In the genomic region with DNA sequence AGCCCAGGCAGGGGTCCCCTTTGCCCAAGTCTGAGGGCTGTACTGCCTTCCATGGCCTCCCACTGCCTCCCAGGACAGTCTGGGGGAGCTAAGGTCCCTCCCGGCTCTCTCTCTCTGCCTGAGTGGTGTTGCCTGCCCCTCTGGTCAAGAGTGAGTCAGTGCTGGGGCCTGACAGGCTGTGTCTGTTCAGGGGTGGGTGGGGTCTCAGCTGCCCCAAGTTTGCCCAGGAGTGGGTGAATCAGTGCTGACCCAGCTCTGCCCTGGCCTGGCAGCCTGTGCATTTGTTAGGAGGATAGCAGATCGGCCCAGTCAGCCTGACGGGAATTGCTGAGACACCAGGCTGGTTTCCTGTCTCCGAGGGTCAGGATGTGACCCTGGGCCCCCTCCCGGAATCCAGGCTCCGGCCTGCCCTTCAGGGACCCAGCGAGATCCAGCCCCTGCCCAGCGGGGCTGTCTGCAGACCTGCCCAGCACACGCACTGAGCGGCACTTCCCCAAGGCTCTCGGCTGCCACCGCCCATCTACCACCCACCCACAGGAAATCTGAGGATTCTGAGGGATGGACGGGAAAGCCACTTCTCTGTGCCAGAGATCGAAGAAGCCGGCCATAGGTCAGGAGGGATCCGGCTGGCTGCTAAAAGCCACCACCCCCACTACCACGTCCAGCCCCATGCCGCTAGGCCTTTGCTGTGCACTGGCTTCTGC, we compare ENCODE assay signal across 9 cellular contexts. TPM values are rescaled to one million over a fixed set of nuclear protein-coding genes. Genes with fewer than 3 reads are reported as not detected.
A peak's percentile ranks its signal among the peaks of the same experiment; 100 is the strongest.
DNase-seq lines count a peak whose midpoint lies in the region; ATAC-seq and TF ChIP-seq lines count a peak whose summit lies in the region.
"Had no signal": no experiment of that assay in that cellular context is flagged by ENCODE, and none has a peak within 500 bp of the region (broad histone marks: within the 10 kb centered on the region; RNA-seq: fewer than 3 reads in every experiment).

No MANE protein-coding gene starts in this region.

- in situ Hi-C loops in Caki2 (cut with HindIII; ENCODE audit: low pct_unique_long_range_greater_than_20kb, low sequenced_read_pairs), result no loop called here

- H3K9me3 ChIP-seq in heart left ventricle, result no peaks in the 10 kb centered on the region

- peak; percentile 49 to 91 (median 81) for ATAC-seq in heart left ventricle
- no peak for ATAC-seq in HG02981 (IDR thresholded peaks at IDR 0.05; ENCODE audit: unreplicated experiment)

- H3K9ac ChIP-seq in rectal smooth muscle tissue (ENCODE audit: low read length), result no peak overlapping the region

- TF ChIP-seq POLR2A in heart left ventricle (IDR thresholded peaks at IDR 0.05), result peak in 1 of 2 donors; percentile 27

- peak overlapping the region; percentile 88 for H3K27ac ChIP-seq in adipose tissue (ENCODE audit: low read depth, low read length)
- H3K27ac ChIP-seq in heart left ventricle, result peak overlapping the region; percentile 67 to 98 (median 88)
- peak overlapping the region; percentile 76 for H3K27ac ChIP-seq in rectal smooth muscle tissue (ENCODE audit: low read depth, low read length)

- peaks cover 9 to 97% (median 84%) of the 10 kb centered on the region in 12 donors for H3K4me1 ChIP-seq in heart left ventricle
- H3K4me1 ChIP-seq in rectal smooth muscle tissue (ENCODE audit: control insufficient read depth, insufficient read depth, low read length), result peaks cover 12% of the 10 kb centered on the region

- H3K27me3 ChIP-seq in heart left ventricle (no peaks in the 10 kb centered on the region), rectal smooth muscle tissue (ENCODE audit: control insufficient read depth, insufficient read depth, low read length) (no peaks in the 10 kb centered on the region)

- TF ChIP-seq CTCF in heart left ventricle (IDR thresholded peaks at IDR 0.05) (no peak), GM20000 (IDR thresholded peaks at IDR 0.05; ENCODE audit: extremely low read depth, missing control alignments) (no peak)

- peak; percentile 48 for DNase-seq in Caki2 (ENCODE audit: low read depth)
- DNase-seq in heart left ventricle, result peak; percentile 71 to 95 (median 86)
- DNase-seq in globus pallidus (ENCODE audit: low spot score), result no peak
- DNase-seq in GM20000 (ENCODE audit: low spot score), result no peak
- no peak for DNase-seq in NCI-H2029 treated with DMSO at 0.1 percent for 48 hours (lab: John Stamatoyannopoulos, UW)
- DNase-seq: activated CD4-positive, alpha-beta memory T cell treated with anti-CD3 and anti-CD28 coated beads, Interleukin-2, amount 10 ng/mL, durations not matched to agents 7 days and 5 days had no signal

- H3K4me3 ChIP-seq in heart left ventricle, result peak overlapping the region in 7 of 12 donors; percentile 8 to 23 (median 19)
- no peak overlapping the region for H3K4me3 ChIP-seq in rectal smooth muscle tissue (ENCODE audit: low read length)

- 13 to 69% (median 18%) methylated on average over 17 to 18 of the region's 18 CpGs for WGBS in adipose tissue, 3 donors
- 31 to 49% (median 45%) methylated on average over 13 to 18 of the region's 18 CpGs for WGBS in heart left ventricle, 4 donors

- intact Hi-C loops in heart left ventricle (cut with DNase I), result no loop called here

- H3K36me3 ChIP-seq in heart left ventricle, result peaks cover 0 to 78% (median 47%) of the 10 kb centered on the region in 9 donors
- H3K36me3 ChIP-seq in rectal smooth muscle tissue (ENCODE audit: control insufficient read depth, insufficient read depth, low read length), result no peaks in the 10 kb centered on the region

RNA-seq across cellular contexts. Expression of a gene that starts 15.9 kb away (rescaled TPM):
- 2.1 and 5.2 TPM in 2 replicates for total RNA-seq in Caki2 (2014; rRNA removed; shearing (Covaris generic); ENCODE audit: low replicate concordance)
- 100 to 1,000 TPM in 2 of 3 donors, 10 to 100 TPM in 1; 37.9 to 180 (median 107) TPM for polyA plus RNA-seq in adipose tissue
- 100 to 1,000 TPM; 116 to 252 (median 133) TPM for total RNA-seq in heart left ventricle
- polyA plus RNA-seq in heart left ventricle, result 100 to 1,000 TPM; 156 to 245 TPM

RNA-seq across cellular contexts. Expression of a gene that starts 35.8 kb away (rescaled TPM):
- total RNA-seq in Caki2 (2014; rRNA removed; shearing (Covaris generic); ENCODE audit: low replicate concordance), result 76.5 and 99.2 TPM in 2 replicates
- polyA plus RNA-seq in adipose tissue (100 to 1,000 TPM in 1 of 3 donors, 10 to 100 TPM in 2; 35.1 to 148 (median 52.1) TPM), heart left ventricle (10 to 100 TPM; 36.8 to 50.1 TPM)
- total RNA-seq in heart left ventricle, result 10 to 100 TPM; 39.9 to 55.1 (median 41.5) TPM

RNA-seq across cellular contexts. Expression of a gene that starts 38.9 kb away (rescaled TPM):
- 32.4 and 51.2 TPM in 2 replicates for total RNA-seq in Caki2 (2014; rRNA removed; shearing (Covaris generic); ENCODE audit: low replicate concordance)
- polyA plus RNA-seq in adipose tissue (10 to 100 TPM; 20.9 to 85.4 (median 71.1) TPM), heart left ventricle (1,000 to 10,000 TPM in 1 of 2 donors, 100 to 1,000 TPM in 1; 312 to 1,060 TPM)
- total RNA-seq in heart left ventricle, result 100 to 1,000 TPM; 415 to 810 (median 586) TPM

RNA-seq across cellular contexts. Expression of a gene that starts 52.7 kb away (rescaled TPM):
- 38.3 and 51.9 TPM in 2 replicates for total RNA-seq in Caki2 (2014; rRNA removed; shearing (Covaris generic); ENCODE audit: low replicate concordance)
- polyA plus RNA-seq in adipose tissue (10 to 100 TPM; 34.3 to 68.4 (median 52.1) TPM), heart left ventricle (10 to 100 TPM; 26.2 to 30.4 TPM)
- 10 to 100 TPM; 35.6 to 60.3 (median 47.8) TPM for total RNA-seq in heart left ventricle

Comparison
In these comparisons a context has a peak if more than half of its experiments do, and no peak if none do; other contexts are left out.
1. DNase-seq: peak in Caki2 (single experiment) and heart left ventricle (5 of 5); none in globus pallidus (single experiment), GM20000 (single experiment) and NCI-H2029 treated with DMSO at 0.1 percent for 48 hours (single experiment).
2. RNA of a gene that starts 15.9 kb away (total RNA-seq): 116 to 252 TPM in heart left ventricle; 2.1 to 5.2 TPM in Caki2; every median in the first group is over 10 times any median in the second.
3. Peak in every context shown above with its lines, with median percentiles within 50 percentile points of each other: H3K27ac ChIP-seq.